Comparison of ENCODE assay signal across 12 cellular contexts in the genomic region with DNA sequence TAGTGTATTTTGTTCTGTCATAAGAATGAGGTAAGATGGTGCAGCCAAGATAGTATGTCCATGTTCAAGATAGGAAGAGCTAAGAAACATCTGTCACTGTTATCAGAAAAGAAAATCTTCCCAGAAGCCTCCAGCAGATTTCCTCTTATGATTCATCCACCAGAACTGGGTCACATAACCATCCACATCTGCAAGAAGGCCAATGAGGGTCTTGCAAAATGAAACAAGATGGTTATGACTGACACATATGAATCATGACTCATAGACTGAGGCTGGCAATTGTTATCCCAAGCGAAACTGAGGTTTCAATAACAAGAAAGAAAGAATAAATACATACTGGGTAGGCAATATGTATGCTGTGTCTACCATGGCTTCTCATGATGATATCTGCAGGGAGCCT. TPM values are rescaled to one million over a fixed set of nuclear protein-coding genes. Genes with fewer than 3 reads are reported as not detected.
DNase-seq lines count a peak whose midpoint lies in the region; ATAC-seq, FAIRE-seq and TF ChIP-seq lines count a peak whose summit lies in the region.
"Had no signal": no experiment of that assay in that cellular context is flagged by ENCODE, and none has a peak within 500 bp of the region (broad histone marks: within the 10 kb centered on the region; RNA-seq: fewer than 3 reads in every experiment).

No MANE protein-coding gene starts in this region.

- H3K27me3 ChIP-seq in HepG2 (ENCODE audit: control insufficient read depth in 1 of 2, insufficient read depth in 2 of 2, low read length in 2 of 2) = no peaks in the 10 kb centered on the region
- no peaks in the 10 kb centered on the region for H3K27me3 ChIP-seq in right lobe of liver
- no peaks in the 10 kb centered on the region for H3K27me3 ChIP-seq in heart left ventricle
- H3K27me3 ChIP-seq: BLaER1 had no signal

- H3K27me3 Mint-ChIP-seq in stimulated activated naive CD8-positive, alpha-beta T cell treated with anti-CD3 and anti-CD28 coated beads, Interleukin-15, Interleukin-2, amounts not matched to agents 100 ng/mL and 50 ng/mL, for 24 hours = no peaks in the 10 kb centered on the region

- in situ Hi-C loops in HepG2 (cut with HindIII; ENCODE audit: extremely low pct_ligation_motif_present, low pct_unique_long_range_greater_than_20kb) = no loop called here

- H3K36me3 Mint-ChIP-seq in stimulated activated naive CD8-positive, alpha-beta T cell treated with anti-CD3 and anti-CD28 coated beads, Interleukin-15, Interleukin-2, amounts not matched to agents 100 ng/mL and 50 ng/mL, for 24 hours (ENCODE audit: low read depth) = peaks cover 3% of the 10 kb centered on the region

- 100% methylated on average over 1 of the region's 1 CpG for WGBS in HepG2 (ENCODE audit: low lambda C conversion rate)
- no CpG with 5 or more reads among the region's 1 CpG for WGBS in right lobe of liver (ENCODE audit: insufficient coverage, low coverage, low lambda C conversion rate, missing lambda C conversion rate)
- 70 to 94% (median 84%) methylated on average over 1 of the region's 1 CpG for WGBS in heart left ventricle, 4 donors

- POLR2A ChIA-PET in HepG2 (lab: Yijun Ruan, JAX) (no interaction called here), RWPE1 (lab: Yijun Ruan, JAX; ENCODE audit: low non-redundant PET) (no interaction called here)

- BruUV-seq in HepG2 (replicated peaks; lab: Mats Ljungman, UMichigan) = no TSS peak

- ATAC-seq in HepG2 (no peak), right lobe of liver (no peak), heart left ventricle (no peak), HG02798 (IDR thresholded peaks at IDR 0.05; ENCODE audit: poor library complexity, unreplicated experiment) (no peak), mucosa of descending colon (no peak)
- ATAC-seq: esophagus mucosa had no signal

- CTCF ChIA-PET in HepG2 (lab: Yijun Ruan, JAX; ENCODE audit: low intra/inter-chr PET ratio, low total read pairs) = no interaction called here
- CTCF ChIA-PET in RWPE1 (lab: Yijun Ruan, JAX) = no interaction called here

- no peak overlapping the region for H3K27ac Mint-ChIP-seq in stimulated activated naive CD8-positive, alpha-beta T cell treated with anti-CD3 and anti-CD28 coated beads, Interleukin-15, Interleukin-2, amounts not matched to agents 100 ng/mL and 50 ng/mL, for 24 hours

- H3K9me3 Mint-ChIP-seq in stimulated activated naive CD8-positive, alpha-beta T cell treated with anti-CD3 and anti-CD28 coated beads, Interleukin-15, Interleukin-2, amounts not matched to agents 100 ng/mL and 50 ng/mL, for 24 hours = no peaks in the 10 kb centered on the region

- no peaks in the 10 kb centered on the region for H3K4me1 ChIP-seq in HepG2 (ENCODE audit: insufficient read depth, low read length)
- no peaks in the 10 kb centered on the region for H3K4me1 ChIP-seq in right lobe of liver
- no peaks in the 10 kb centered on the region for H3K4me1 ChIP-seq in heart left ventricle
- H3K4me1 ChIP-seq in mucosa of descending colon (ENCODE audit: low read depth) = no peaks in the 10 kb centered on the region
- H3K4me1 ChIP-seq: BLaER1 had no signal

- no peak overlapping the region for H2AFZ ChIP-seq in HepG2 (ENCODE audit: low read length)

- H3K27ac ChIP-seq in HepG2 (ENCODE audit: extremely low read length, insufficient read depth, low read length) (no peak overlapping the region), right lobe of liver (no peak overlapping the region), RWPE1 (no peak overlapping the region), heart left ventricle (no peak overlapping the region)
- H3K27ac ChIP-seq: BLaER1 had no signal

- H3K4me1 Mint-ChIP-seq in stimulated activated naive CD8-positive, alpha-beta T cell treated with anti-CD3 and anti-CD28 coated beads, Interleukin-15, Interleukin-2, amounts not matched to agents 100 ng/mL and 50 ng/mL, for 24 hours (ENCODE audit: low read depth) = peaks cover 21% of the 10 kb centered on the region

- H3K36me3 ChIP-seq in HepG2 (replicated peaks in 1 of 2; ENCODE audit: control insufficient read depth in 1 of 2, insufficient read depth in 2 of 2, low read length in 2 of 2) (no peaks in the 10 kb centered on the region), right lobe of liver (no peaks in the 10 kb centered on the region), heart left ventricle (no peaks in the 10 kb centered on the region), mucosa of descending colon (ENCODE audit: low read depth) (no peaks in the 10 kb centered on the region)
- H3K36me3 ChIP-seq: BLaER1 had no signal

- TF ChIP-seq POLR2A in HepG2 (IDR thresholded peaks at IDR 0.05; ENCODE audit: insufficient read depth in 1 of 2, low read depth in 2 of 2, low read length in 2 of 2) (no peak), right lobe of liver (IDR thresholded peaks at IDR 0.05) (no peak), heart left ventricle (IDR thresholded peaks at IDR 0.05) (no peak)

- no peaks in the 10 kb centered on the region for H4K20me1 ChIP-seq in HepG2 (ENCODE audit: insufficient read depth, low read length)
- H4K20me1 ChIP-seq: BLaER1 had no signal

- H3K4me3 Mint-ChIP-seq in stimulated activated naive CD8-positive, alpha-beta T cell treated with anti-CD3 and anti-CD28 coated beads, Interleukin-15, Interleukin-2, amounts not matched to agents 100 ng/mL and 50 ng/mL, for 24 hours = peak overlapping the region; percentile 9

- no peak for TF ChIP-seq CTCF in HepG2 (CRISPR knock-in tag; IDR thresholded peaks at IDR 0.05)
- no peak for TF ChIP-seq CTCF in right lobe of liver (IDR thresholded peaks at IDR 0.05)
- TF ChIP-seq CTCF in RWPE1 (conservative IDR thresholded peaks at IDR 0.05; ENCODE audit: low read depth) = no peak
- no peak for TF ChIP-seq CTCF in choroid plexus epithelial cell (conservative IDR thresholded peaks at IDR 0.05; ENCODE audit: low read depth, low read length)
- no peak for TF ChIP-seq CTCF in heart left ventricle (IDR thresholded peaks at IDR 0.05)
- TF ChIP-seq CTCF in mucosa of descending colon (IDR thresholded peaks at IDR 0.05) = no peak

- FAIRE-seq in HepG2 (lab: Jason Lieb, UNC) = no peak

- H3K9me3 ChIP-seq in HepG2 (ENCODE audit: low read length) (no peaks in the 10 kb centered on the region), right lobe of liver (no peaks in the 10 kb centered on the region), heart left ventricle (no peaks in the 10 kb centered on the region), mucosa of descending colon (no peaks in the 10 kb centered on the region)
- H3K9me3 ChIP-seq: BLaER1 had no signal

- H3K4me3 ChIP-seq in HepG2 (replicated peaks in 1 of 3; ENCODE audit: insufficient read depth in 1 of 3, low read depth in 2 of 3, low read length in 3 of 3) (no peak overlapping the region), right lobe of liver (no peak overlapping the region), choroid plexus epithelial cell (ENCODE audit: low read depth, low read length) (no peak overlapping the region), heart left ventricle (no peak overlapping the region), mucosa of descending colon (no peak overlapping the region)
- H3K4me3 ChIP-seq: BLaER1 had no signal

- H3K9ac ChIP-seq in HepG2 (ENCODE audit: insufficient read depth, low read depth, low read length) = no peak overlapping the region
- H3K9ac ChIP-seq: BLaER1 had no signal

- H3K4me2 ChIP-seq in HepG2 (ENCODE audit: low read depth, low read length) = no peak overlapping the region
- H3K4me2 ChIP-seq: BLaER1 had no signal

- DNase-seq in HepG2 (ENCODE audit: low spot score) = no peak
- no peak for DNase-seq in right lobe of liver
- DNase-seq in RWPE1 (ENCODE audit: low spot score) = peak; percentile 37
- DNase-seq in choroid plexus epithelial cell (ENCODE audit: low read depth) = peak; percentile 89
- DNase-seq in heart left ventricle = no peak
- DNase-seq in mucosa of descending colon = no peak
- DNase-seq: amniotic stem cell, NCI-H1417 treated with DMSO at 0.1 percent for 48 hours had no signal

- no peak for TF ChIP-seq RAD21 in HepG2 (CRISPR knock-in tag; IDR thresholded peaks at IDR 0.05)

- H3K79me2 ChIP-seq in HepG2 (ENCODE audit: insufficient read depth, low read length) = no peaks in the 10 kb centered on the region

- no peak for TF ChIP-seq EP300 in HepG2 (IDR thresholded peaks at IDR 0.05; ENCODE audit: low read depth in 2 of 2, low read length in 2 of 2)
- no peak for TF ChIP-seq EP300 in HepG2 (CRISPR knock-in tag; IDR thresholded peaks at IDR 0.05; ENCODE audit: borderline replicate concordance)

- intact Hi-C loops in HepG2 (cut with micrococcal nuclease; ENCODE audit: unreplicated experiment) (no loop called here), right lobe of liver (cut with DNase I) (no loop called here), heart left ventricle (cut with DNase I) (no loop called here), mucosa of descending colon (cut with DNase I, micrococcal nuclease) (no loop called here)

RNA-seq across cellular contexts. Expression of gene CCNJ, which starts 30.3 kb away (rescaled TPM):
- total RNA-seq in HepG2 (2016; rRNA removed; fragmentation: Illumina TruSeq; extraction: Trizol) (21.5 and 33.9 TPM in 2 replicates), right lobe of liver (1 to 10 TPM; 1.3 to 3.3 (median 2.3) TPM), heart left ventricle (1 to 10 TPM; 2.2 to 4.0 (median 2.7) TPM), mucosa of descending colon (1 to 10 TPM; 6.0 to 7.8 (median 6.9) TPM)
- 8.0 and 8.5 TPM in 2 replicates for total RNA-seq in HepG2 (2016; cell fraction: cytosol; rRNA removed; fragmentation: Illumina TruSeq; extraction: Trizol; ENCODE audit: low read depth)
- total RNA-seq in HepG2 (2016; cell fraction: insoluble cytoplasmic fraction; rRNA removed; fragmentation: Illumina TruSeq; extraction: Trizol) = 23.4 and 30.7 TPM in 2 replicates
- total RNA-seq in HepG2 (2016; cell fraction: membrane; rRNA removed; fragmentation: Illumina TruSeq; extraction: Trizol) = 34.5 and 36.8 TPM in 2 replicates
- total RNA-seq in HepG2 (2016; cell fraction: nucleus; rRNA removed; fragmentation: Illumina TruSeq; extraction: Trizol) = 16.1 and 17.6 TPM in 2 replicates
- polyA plus RNA-seq in HepG2 (2011; rRNA removed) (14.1 and 14.3 TPM in 2 replicates), heart left ventricle (1 to 10 TPM; 1.3 to 3.5 TPM)
- 8.6 and 11.0 TPM in 2 replicates for polyA plus RNA-seq in HepG2 (2011; cell fraction: cytosol; rRNA removed)
- polyA plus RNA-seq in HepG2 (2011; cell fraction: nucleus; rRNA removed) = 8.8 and 9.4 TPM in 2 replicates
- 9.9 and 11.8 TPM in 2 replicates for polyA plus RNA-seq in HepG2 (2012)
- polyA plus RNA-seq in HepG2 (2016; cell fraction: cytosol; fragmentation: Illumina TruSeq; extraction: Trizol; ENCODE audit: low read depth) = 6.4 and 7.7 TPM in 2 replicates
- 28.1 and 28.7 TPM in 2 replicates for polyA plus RNA-seq in HepG2 (2016; cell fraction: insoluble cytoplasmic fraction; fragmentation: Illumina TruSeq; extraction: Trizol; ENCODE audit: low read depth)
- 21.3 and 21.7 TPM in 2 replicates for polyA plus RNA-seq in HepG2 (2016; cell fraction: membrane; fragmentation: Illumina TruSeq; extraction: Trizol; ENCODE audit: low read depth)
- 29.2 and 29.5 TPM in 2 replicates for polyA plus RNA-seq in HepG2 (2016; cell fraction: nucleus; fragmentation: Illumina TruSeq; extraction: Trizol; ENCODE audit: insufficient read depth, low read depth)
- polyA minus RNA-seq in HepG2 (2011; rRNA and poly(A)+ RNA removed; ENCODE audit: low replicate concordance) = 17.6 and 34.1 TPM in 2 replicates
- 12.0 and 16.8 TPM in 2 replicates for polyA minus RNA-seq in HepG2 (2011; cell fraction: cytosol; rRNA and poly(A)+ RNA removed)
- 11.8 and 15.2 TPM in 2 replicates for polyA minus RNA-seq in HepG2 (2011; cell fraction: nucleus; rRNA and poly(A)+ RNA removed)

RNA-seq across cellular contexts. Expression of gene ZNF518A, which starts 56.4 kb away (rescaled TPM):
- total RNA-seq in HepG2 (2016; rRNA removed; fragmentation: Illumina TruSeq; extraction: Trizol) (37.1 and 61.6 TPM in 2 replicates), right lobe of liver (10 to 100 TPM in 1 of 6 experiments, 1 to 10 TPM in 5; 6.7 to 10.4 (median 8.8) TPM), heart left ventricle (10 to 100 TPM in 6 of 9 donors, 1 to 10 TPM in 3; 7.4 to 17.9 (median 12.2) TPM), mucosa of descending colon (10 to 100 TPM; 32.0 to 52.2 (median 34.0) TPM)
- total RNA-seq in HepG2 (2016; cell fraction: cytosol; rRNA removed; fragmentation: Illumina TruSeq; extraction: Trizol; ENCODE audit: low read depth) = 3.7 and 6.0 TPM in 2 replicates
- 37.6 and 58.4 TPM in 2 replicates for total RNA-seq in HepG2 (2016; cell fraction: insoluble cytoplasmic fraction; rRNA removed; fragmentation: Illumina TruSeq; extraction: Trizol)
- 13.1 and 14.3 TPM in 2 replicates for total RNA-seq in HepG2 (2016; cell fraction: membrane; rRNA removed; fragmentation: Illumina TruSeq; extraction: Trizol)
- 82.1 and 84.5 TPM in 2 replicates for total RNA-seq in HepG2 (2016; cell fraction: nucleus; rRNA removed; fragmentation: Illumina TruSeq; extraction: Trizol)
- polyA plus RNA-seq in HepG2 (2011; rRNA removed) (16.6 and 21.7 TPM in 2 replicates), heart left ventricle (1 to 10 TPM; 3.0 to 3.2 TPM)
- polyA plus RNA-seq in HepG2 (2011; cell fraction: cytosol; rRNA removed) = 5.1 and 6.9 TPM in 2 replicates
- polyA plus RNA-seq in HepG2 (2011; cell fraction: nucleus; rRNA removed) = 23.4 and 32.9 TPM in 2 replicates
- polyA plus RNA-seq in HepG2 (2012) = 15.3 and 20.5 TPM in 2 replicates
- polyA plus RNA-seq in HepG2 (2016; cell fraction: cytosol; fragmentation: Illumina TruSeq; extraction: Trizol; ENCODE audit: low read depth) = 0.68 and 0.89 TPM in 2 replicates
- polyA plus RNA-seq in HepG2 (2016; cell fraction: insoluble cytoplasmic fraction; fragmentation: Illumina TruSeq; extraction: Trizol; ENCODE audit: low read depth) = 19.2 and 24.5 TPM in 2 replicates
- polyA plus RNA-seq in HepG2 (2016; cell fraction: membrane; fragmentation: Illumina TruSeq; extraction: Trizol; ENCODE audit: low read depth) = 1.9 and 2.0 TPM in 2 replicates
- 97.5 and 102 TPM in 2 replicates for polyA plus RNA-seq in HepG2 (2016; cell fraction: nucleus; fragmentation: Illumina TruSeq; extraction: Trizol; ENCODE audit: insufficient read depth, low read depth)
- 2.5 and 29.2 TPM in 2 replicates for polyA minus RNA-seq in HepG2 (2011; rRNA and poly(A)+ RNA removed; ENCODE audit: low replicate concordance)
- 24.5 and 30.6 TPM in 2 replicates for polyA minus RNA-seq in HepG2 (2011; cell fraction: cytosol; rRNA and poly(A)+ RNA removed)
- polyA minus RNA-seq in HepG2 (2011; cell fraction: nucleus; rRNA and poly(A)+ RNA removed) = 154 and 169 TPM in 2 replicates

Comparison
In these comparisons a context has a peak if more than half of its experiments do, and no peak if none do; other contexts are left out.
1. DNase-seq: peak in RWPE1 (single experiment) and choroid plexus epithelial cell (single experiment); none in HepG2 (single experiment), right lobe of liver (0 of 3), heart left ventricle (0 of 5) and mucosa of descending colon (0 of 3).